ENCODE assay signal across 17 cellular contexts in the genomic region with DNA sequence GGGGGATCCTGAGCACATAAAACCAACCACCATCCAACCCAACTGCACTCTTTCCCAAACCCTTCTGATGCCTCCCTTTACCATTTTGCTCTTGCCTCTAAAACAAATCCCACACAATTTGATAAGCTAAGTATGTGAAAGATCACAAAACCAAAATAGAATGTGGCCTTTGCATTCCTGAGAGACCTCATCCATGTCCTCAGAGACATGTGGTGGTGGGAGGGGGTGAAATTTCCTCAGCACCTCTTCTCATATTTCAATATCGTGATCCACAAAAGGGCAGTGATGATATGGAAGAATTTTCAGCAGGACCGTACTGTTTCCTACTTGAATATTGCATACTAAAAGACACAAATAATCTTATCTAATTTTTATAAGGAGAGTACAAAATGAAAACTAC.
"Had no signal": no experiment of that assay in that cellular context is flagged by ENCODE, and none has a peak within 500 bp of the region (broad histone marks: within the 10 kb centered on the region; RNA-seq: fewer than 3 reads in every experiment).

No MANE protein-coding gene starts in this region.

- H3K36me3 ChIP-seq: gastroesophageal sphincter, heart right ventricle, pancreas, sigmoid colon, tibial nerve had no signal

- H3K4me3 ChIP-seq: gastroesophageal sphincter, heart right ventricle, mucosa of descending colon, pancreas, sigmoid colon, SK-N-MC, tibial nerve had no signal

- H3K27me3 ChIP-seq: gastroesophageal sphincter, heart right ventricle, pancreas, sigmoid colon, tibial nerve had no signal

- DNase-seq: activated CD4-positive, alpha-beta memory T cell treated with anti-CD3 and anti-CD28 coated beads, Interleukin-2, amount 10 ng/mL, durations not matched to agents 7 days and 5 days; activated CD4-positive, alpha-beta T cell treated with anti-CD3 and anti-CD28 coated beads for 36 hours; activated CD8-positive, alpha-beta memory T cell treated with anti-CD3 and anti-CD28 coated beads, Interleukin-2, amount 10 ng/mL, durations not matched to agents 7 days and 5 days; activated naive CD4-positive, alpha-beta T cell treated with anti-CD3 and anti-CD28 coated beads for 36 hours; aorta; endodermal cell; heart right ventricle; mucosa of descending colon; naive thymus-derived CD8-positive, alpha-beta T cell; pancreas; sigmoid colon; stimulated activated CD4-positive, alpha-beta T cell treated with anti-CD3 and anti-CD28 coated beads, Interleukin-12 subunit alpha, Interleukin-12 subunit beta, amount 100 ng/mL, for 4 hours; stimulated activated naive CD8-positive, alpha-beta T cell treated with anti-CD3 and anti-CD28 coated beads, Interleukin-15, Interleukin-2, amounts not matched to agents 100 U/mL and 50 U/mL, for 24 hours had no signal

- H3K4me1 ChIP-seq: gastroesophageal sphincter, pancreas, sigmoid colon had no signal

- H3K9me3 ChIP-seq: mucosa of descending colon, pancreas had no signal

- H3K27ac ChIP-seq: epithelial cell of prostate, gastroesophageal sphincter, heart right ventricle, pancreas, sigmoid colon, SK-N-MC, tibial nerve had no signal
